ENCODE assay signal across 11 cellular contexts in the genomic region with DNA sequence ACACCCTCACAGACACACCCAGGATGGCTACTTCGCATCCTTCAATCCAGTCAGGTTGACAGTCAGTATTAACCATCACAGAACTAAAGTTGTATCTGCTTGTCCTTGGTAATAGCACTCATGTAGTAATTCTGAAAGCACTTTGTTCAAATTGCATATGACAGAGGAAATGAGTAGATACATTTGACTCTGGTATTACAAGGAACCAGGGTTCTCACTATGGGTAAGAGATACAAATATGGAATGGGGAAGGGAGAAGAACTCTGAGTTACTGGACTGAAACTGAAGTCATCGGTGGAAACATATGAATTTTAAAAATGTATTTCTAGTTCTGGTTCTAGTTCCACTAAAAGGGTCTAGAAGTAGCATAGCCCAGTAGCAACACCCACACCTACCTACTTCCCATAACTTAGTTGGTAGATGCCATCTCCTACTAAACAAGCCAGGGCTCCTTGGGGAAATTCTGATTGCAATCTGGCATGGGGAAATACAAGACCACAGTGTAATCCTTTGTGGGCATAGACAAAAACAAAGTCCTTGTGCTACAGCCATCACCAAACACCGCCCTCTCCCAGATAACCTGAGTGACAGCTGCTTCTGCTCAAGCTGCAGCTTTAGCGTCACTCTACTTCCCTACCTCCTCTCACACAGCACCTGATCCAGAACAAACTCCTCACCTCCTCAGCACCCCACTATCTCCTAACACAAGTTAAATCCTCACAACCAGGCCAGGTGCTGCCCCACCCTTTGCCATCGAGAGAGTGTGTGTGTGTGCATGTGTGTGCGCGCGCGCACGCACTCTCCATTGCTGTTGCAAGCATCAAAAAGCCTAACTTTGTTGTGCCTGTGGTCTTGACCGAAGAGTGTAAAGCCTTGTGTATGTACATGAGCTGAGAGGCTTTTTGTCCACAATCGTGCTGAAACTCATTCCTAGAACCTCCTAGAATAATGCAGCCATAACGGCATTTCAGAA. TPM values are rescaled to one million over a fixed set of nuclear protein-coding genes. Genes with fewer than 3 reads are reported as not detected.
DNase-seq lines count a peak whose midpoint lies in the region; ATAC-seq lines count a peak whose summit lies in the region.
"Had no signal": no experiment of that assay in that cellular context is flagged by ENCODE, and none has a peak within 500 bp of the region (broad histone marks: within the 10 kb centered on the region; RNA-seq: fewer than 3 reads in every experiment).

No MANE protein-coding gene starts in this region.

- peak; percentile 58 for ATAC-seq in HG02571 (IDR thresholded peaks at IDR 0.05; ENCODE audit: unreplicated experiment)
- peak; percentile 75 for ATAC-seq in HG03469 (IDR thresholded peaks at IDR 0.05; ENCODE audit: unreplicated experiment)
- peak; percentile 89 for ATAC-seq in stimulated activated memory B cell treated with anti-CD40 and anti-IgM and Interleukin-4, amounts not matched to agents 10 μg/mL and 1 μg/mL and 100 μg/mL, for 72 hours

- H3K4me3 Mint-ChIP-seq in activated naive CD4-positive, alpha-beta T cell treated with anti-CD3 and anti-CD28 coated beads for 36 hours: no peak overlapping the region
- H3K4me3 Mint-ChIP-seq in stimulated activated memory B cell treated with anti-CD40 and anti-IgM and Interleukin-4, amounts not matched to agents 10 μg/mL and 1 μg/mL and 100 μg/mL, for 72 hours: peak overlapping the region; percentile 42
- H3K4me3 Mint-ChIP-seq: IgD-negative memory B cell had no signal

- no peaks in the 10 kb centered on the region for H3K27me3 Mint-ChIP-seq in activated naive CD4-positive, alpha-beta T cell treated with anti-CD3 and anti-CD28 coated beads for 36 hours (ENCODE audit: low read depth)
- H3K27me3 Mint-ChIP-seq in stimulated activated memory B cell treated with anti-CD40 and anti-IgM and Interleukin-4, amounts not matched to agents 10 μg/mL and 1 μg/mL and 100 μg/mL, for 72 hours: no peaks in the 10 kb centered on the region
- H3K27me3 Mint-ChIP-seq: IgD-negative memory B cell had no signal

- peak overlapping the region; percentile 37 for H3K27ac Mint-ChIP-seq in activated naive CD4-positive, alpha-beta T cell treated with anti-CD3 and anti-CD28 coated beads for 36 hours
- peak overlapping the region; percentile 72 for H3K27ac Mint-ChIP-seq in stimulated activated memory B cell treated with anti-CD40 and anti-IgM and Interleukin-4, amounts not matched to agents 10 μg/mL and 1 μg/mL and 100 μg/mL, for 72 hours

- peaks cover 44% of the 10 kb centered on the region for H3K4me1 Mint-ChIP-seq in activated naive CD4-positive, alpha-beta T cell treated with anti-CD3 and anti-CD28 coated beads for 36 hours (ENCODE audit: low read depth)
- peaks cover 47% of the 10 kb centered on the region for H3K4me1 Mint-ChIP-seq in stimulated activated memory B cell treated with anti-CD40 and anti-IgM and Interleukin-4, amounts not matched to agents 10 μg/mL and 1 μg/mL and 100 μg/mL, for 72 hours

- intact Hi-C loops in activated naive CD4-positive, alpha-beta T cell treated with anti-CD3 and anti-CD28 coated beads for 36 hours (cut with micrococcal nuclease): loop anchor here (1.0 kb wide), 5 partner anchors 10 to 82 kb away; partner anchors contain the start of gene CD226

- peaks cover 24% of the 10 kb centered on the region for H3K36me3 Mint-ChIP-seq in activated naive CD4-positive, alpha-beta T cell treated with anti-CD3 and anti-CD28 coated beads for 36 hours (ENCODE audit: low read depth)
- peaks cover 42% of the 10 kb centered on the region for H3K36me3 Mint-ChIP-seq in stimulated activated memory B cell treated with anti-CD40 and anti-IgM and Interleukin-4, amounts not matched to agents 10 μg/mL and 1 μg/mL and 100 μg/mL, for 72 hours

- CTCF ChIA-PET in activated naive CD4-positive, alpha-beta T cell treated with anti-CD3 and anti-CD28 coated beads for 36 hours (lab: Charles Lee): no interaction called here

- peaks cover 16% of the 10 kb centered on the region for H3K9me3 Mint-ChIP-seq in activated naive CD4-positive, alpha-beta T cell treated with anti-CD3 and anti-CD28 coated beads for 36 hours
- H3K9me3 Mint-ChIP-seq in stimulated activated memory B cell treated with anti-CD40 and anti-IgM and Interleukin-4, amounts not matched to agents 10 μg/mL and 1 μg/mL and 100 μg/mL, for 72 hours: peaks cover 15% of the 10 kb centered on the region

- DNase-seq in activated naive CD4-positive, alpha-beta T cell treated with anti-CD3 and anti-CD28 coated beads for 36 hours: peak; percentile 27
- no peak for DNase-seq in activated naive CD4-positive, alpha-beta T cell treated with Interleukin-2 at 50 U/mL for 16 hours
- DNase-seq in KBM-7 (no peak), ureter (ENCODE audit: low spot score) (no peak)
- no peak for DNase-seq in NK-92 treated with Interleukin-12 subunit alpha and Interleukin-12 subunit beta, amount 100 ng/mL, for 24 hours (lab: John Stamatoyannopoulos, UW)
- DNase-seq: activated naive CD4-positive, alpha-beta T cell treated with anti-CD3 and anti-CD28 coated beads, Interleukin-2, amount 50 U/mL, for 16 hours; NCI-H226 had no signal

- in situ Hi-C loops in KBM-7 (cut with MboI; ENCODE audit: low pct_unique_long_range_greater_than_20kb, low sequenced_read_pairs): no loop called here

RNA-seq across cellular contexts. Expression of gene CD226, which starts 31.4 kb away (rescaled TPM):
- total RNA-seq in activated naive CD4-positive, alpha-beta T cell treated with anti-CD3 and anti-CD28 coated beads for 36 hours: 10 to 100 TPM; 19.4 to 19.9 TPM
- total RNA-seq in ureter: 2.4 TPM
